In the genomic region with DNA sequence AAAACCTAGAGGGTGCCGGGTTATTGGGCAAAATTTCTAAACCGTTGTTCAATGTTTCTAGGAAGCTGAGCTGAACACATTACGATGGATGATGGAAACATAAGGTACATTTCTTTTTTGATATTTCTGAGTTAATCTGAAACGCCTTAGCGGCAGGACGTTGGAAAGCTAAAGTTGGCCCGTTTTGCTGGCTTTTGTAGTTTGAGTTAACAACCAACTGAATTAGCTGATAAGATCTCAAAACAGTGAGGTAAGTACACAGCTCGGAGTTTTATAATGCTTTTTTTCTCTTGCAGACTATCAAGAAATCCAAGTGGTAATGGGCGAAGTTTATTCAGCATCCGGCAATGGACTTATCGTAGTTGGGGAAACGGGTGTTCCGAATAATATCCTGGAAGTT, we compare ENCODE assay signal across 8 cellular contexts.
A peak's percentile ranks its signal among the peaks of the same experiment; 100 is the strongest.
DNase-seq lines count a peak whose midpoint lies in the region; ATAC-seq and TF ChIP-seq lines count a peak whose summit lies in the region.

No MANE protein-coding gene starts in this region.

- H3K36me3 ChIP-seq in H7 (replicated peaks; ENCODE audit: control insufficient read depth, insufficient read depth, low read length) (peaks cover 5% of the 10 kb centered on the region; the same call in 1 of the 2 replicates), skeletal muscle satellite cell (ENCODE audit: insufficient read depth, low read length) (peaks cover 18% of the 10 kb centered on the region)

- no peaks in the 10 kb centered on the region for H3K9me3 ChIP-seq in skeletal muscle satellite cell (replicated peaks; ENCODE audit: low read length)

- DNase-seq in H7 (no peak), foreskin keratinocyte (no peak), NCI-H345 treated with DMSO at 0.1 percent for 48 hours (lab: John Stamatoyannopoulos, UW; ENCODE audit: unreplicated experiment) (no peak), GF-D8 (lab: John Stamatoyannopoulos, UW) (no peak)
- no peak for DNase-seq in stimulated activated CD4-positive, alpha-beta T cell treated with anti-CD3 and anti-CD28 coated beads, Interleukin-1b, Interleukin-23, amount 100 ng/mL, for 48 hours

- H3K4me3 ChIP-seq in H7 (ENCODE audit: insufficient read depth, low read depth, low read length) (peak overlapping the region; percentile 97), skeletal muscle satellite cell (ENCODE audit: low read length) (peak overlapping the region; percentile 89)

- H3K27me3 ChIP-seq in H7 (ENCODE audit: control insufficient read depth, insufficient read depth, low read length) (no peaks in the 10 kb centered on the region), foreskin keratinocyte (no peaks in the 10 kb centered on the region), skeletal muscle satellite cell (ENCODE audit: control insufficient read depth, insufficient read depth, low read length) (peaks cover 2% of the 10 kb centered on the region)

- H3K27ac ChIP-seq in VCaP (peak overlapping the region; percentile 96), foreskin keratinocyte (peak overlapping the region; percentile 95)

- TF ChIP-seq CTCF in VCaP (conservative IDR thresholded peaks at IDR 0.05) (no peak), foreskin keratinocyte (conservative IDR thresholded peaks at IDR 0.05) (no peak)

- peak overlapping the region; percentile 84 for H3K4me2 ChIP-seq in skeletal muscle satellite cell (ENCODE audit: low read length)

- peak overlapping the region; percentile 96 for H3K9ac ChIP-seq in skeletal muscle satellite cell (ENCODE audit: low read depth, low read length)

- ATAC-seq in foreskin keratinocyte (no peak), GM19023 (IDR thresholded peaks at IDR 0.05; ENCODE audit: unreplicated experiment) (no peak)

- peaks cover 9% of the 10 kb centered on the region for H3K4me1 ChIP-seq in foreskin keratinocyte
- peaks cover 29% of the 10 kb centered on the region for H3K4me1 ChIP-seq in skeletal muscle satellite cell (ENCODE audit: control insufficient read depth, insufficient read depth, low read length)
